In the genomic region with DNA sequence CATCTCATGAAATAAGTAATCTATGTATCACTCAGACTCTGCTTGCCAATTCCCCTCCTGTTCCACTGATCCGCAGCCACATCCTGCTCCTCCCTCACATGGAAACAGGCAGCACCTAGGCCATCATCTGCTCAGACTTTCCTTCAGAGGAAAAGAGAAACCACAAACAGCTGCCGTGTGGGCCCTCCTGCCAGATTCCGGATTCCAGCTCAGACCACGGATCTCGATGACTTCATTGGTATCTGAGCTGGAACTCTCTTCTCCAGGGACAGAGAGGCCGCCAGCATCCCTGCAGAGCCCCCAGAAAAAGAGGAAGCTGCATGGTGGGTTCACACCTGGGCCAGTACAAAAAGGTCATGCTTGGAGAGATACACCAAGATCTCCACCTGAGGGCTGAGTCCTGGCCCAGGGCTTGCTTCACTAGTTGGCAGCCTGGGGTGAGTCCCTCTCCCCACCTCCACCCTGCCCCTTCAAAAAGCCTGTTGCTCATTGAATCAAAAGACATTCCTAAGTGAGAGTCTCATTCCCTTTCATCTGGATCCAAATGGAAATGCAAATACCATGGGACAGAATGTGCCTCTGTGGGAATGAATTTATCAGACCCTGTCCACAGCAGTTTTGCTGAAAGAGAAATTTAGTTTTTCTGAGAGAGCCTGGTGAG, we compare ENCODE assay signal across 8 cellular contexts. TPM values are rescaled to one million over a fixed set of nuclear protein-coding genes. Genes with fewer than 3 reads are reported as not detected.
DNase-seq lines count a peak whose midpoint lies in the region; ATAC-seq and TF ChIP-seq lines count a peak whose summit lies in the region.

No MANE protein-coding gene starts in this region.

- in situ Hi-C loops in astrocyte of the spinal cord (cut with HindIII; ENCODE audit: low sequenced_read_pairs) = no loop called here

- H3K27me3 ChIP-seq in PC-3 (ENCODE audit: low read length) = no peaks in the 10 kb centered on the region
- no peaks in the 10 kb centered on the region for H3K27me3 ChIP-seq in CD8-positive, alpha-beta memory T cell (ENCODE audit: insufficient read depth, low read length, poor library complexity, severe bottlenecking)

- ATAC-seq in PC-3 (peak; percentile 88), omental fat pad (ENCODE audit: low FRiP score) (peak; percentile 69), GM18870 (IDR thresholded peaks at IDR 0.05; ENCODE audit: unreplicated experiment) (no peak), GM18858 (IDR thresholded peaks at IDR 0.05; ENCODE audit: unreplicated experiment) (no peak)

- peak overlapping the region; percentile 66 for H3K4me2 ChIP-seq in PC-3 (ENCODE audit: low read length)

- POLR2A ChIA-PET in PC-3 (lab: Charles Lee; ENCODE audit: unreplicated experiment) = interaction anchor here (1.0 to 1.4 kb wide), 2 partner anchors 11 to 13 kb away, joined by 4 to 8 read pairs; no protein-coding TSS in a partner anchor
- POLR2A ChIA-PET in CD8-positive, alpha-beta memory T cell (lab: Charles Lee) = interaction anchor here (0.5 kb wide), 1 partner anchor 341 kb away, joined by 6 read pairs; no protein-coding TSS in a partner anchor

- H3K4me1 ChIP-seq in PC-3 (ENCODE audit: insufficient read depth, low read length) = peaks cover 59% of the 10 kb centered on the region
- peaks cover 13% of the 10 kb centered on the region for H3K4me1 ChIP-seq in CD8-positive, alpha-beta memory T cell (ENCODE audit: insufficient read depth, low read length)

- H3K27ac ChIP-seq in PC-3 (ENCODE audit: low read length) = peak overlapping the region; percentile 97
- no peak overlapping the region for H3K27ac ChIP-seq in CD8-positive, alpha-beta memory T cell (ENCODE audit: low read depth, low read length)

- H3K36me3 ChIP-seq in PC-3 (ENCODE audit: low read depth, low read length) = no peaks in the 10 kb centered on the region
- H3K36me3 ChIP-seq in CD8-positive, alpha-beta memory T cell (ENCODE audit: insufficient read depth, low read length) = no peaks in the 10 kb centered on the region

- H3K4me3 ChIP-seq in PC-3 (ENCODE audit: low read length) = peak overlapping the region; percentile 22; the same call in 1 of the 2 replicates
- no peak overlapping the region for H3K4me3 ChIP-seq in astrocyte of the spinal cord (ENCODE audit: low read depth, low read length)
- no peak overlapping the region for H3K4me3 ChIP-seq in CD8-positive, alpha-beta memory T cell (ENCODE audit: low read length)

- no peak overlapping the region for H2AFZ ChIP-seq in PC-3 (ENCODE audit: low read length)

- H3K4me1 Mint-ChIP-seq in CD8-positive, alpha-beta memory T cell = peaks cover 1 to 8% (median 2%) of the 10 kb centered on the region in 3 donors

- no peaks in the 10 kb centered on the region for H3K79me2 ChIP-seq in PC-3 (ENCODE audit: low read length)

- no peaks in the 10 kb centered on the region for H4K20me1 ChIP-seq in PC-3 (ENCODE audit: low read length)

- TF ChIP-seq CTCF in PC-3 (conservative IDR thresholded peaks at IDR 0.05; ENCODE audit: low read depth, low read length) = no peak
- TF ChIP-seq CTCF in astrocyte of the spinal cord (IDR thresholded peaks at IDR 0.05; ENCODE audit: low read depth, low read length) = no peak
- no peak for TF ChIP-seq CTCF in omental fat pad (IDR thresholded peaks at IDR 0.05)

- no peaks in the 10 kb centered on the region for H3K9me3 Mint-ChIP-seq in CD8-positive, alpha-beta memory T cell

- DNase-seq in activated T-cell treated with anti-CD3 and anti-CD28 coated beads for 48 hours (ENCODE audit: low read depth) (peak; percentile 22), activated T-cell treated with anti-CD3 and anti-CD28 coated beads for 4 hours (no peak), PC-3 (peak; percentile 99), astrocyte of the spinal cord (ENCODE audit: low read depth, low spot score) (peak; percentile 99), omental fat pad (ENCODE audit: low spot score) (no peak)
- no peak for DNase-seq in CD8-positive, alpha-beta memory T cell

- intact Hi-C loops in PC-3 (cut with micrococcal nuclease) = loop anchor here (1.0 to 10.0 kb wide), 2 partner anchors 11 to 459 kb away; no protein-coding TSS in a partner anchor

- CTCF ChIA-PET in PC-3 (lab: Charles Lee) = interaction anchor here (0.6 to 1.3 kb wide), 6 partner anchors 9 to 176 kb away, joined by 3 to 7 read pairs (median 3); no protein-coding TSS in a partner anchor
- CTCF ChIA-PET in CD8-positive, alpha-beta memory T cell (lab: Charles Lee) = interaction anchor here (0.9 to 1.1 kb wide), 2 partner anchors 9 to 131 kb away, joined by 3 to 5 read pairs; no protein-coding TSS in a partner anchor

- BruUV-seq in PC-3 (replicated peaks; lab: Mats Ljungman, UMichigan) = no TSS peak

- peak overlapping the region; percentile 79 for H3K9ac ChIP-seq in PC-3 (ENCODE audit: low read length)

- H3F3A ChIP-seq in PC-3 (ENCODE audit: low read length, unreplicated experiment) = peaks cover 17% of the 10 kb centered on the region

- H3K27ac Mint-ChIP-seq in CD8-positive, alpha-beta memory T cell = peak overlapping the region in 1 of 8 donors; percentile 9

- H3K9me2 ChIP-seq in PC-3 (replicated peaks; ENCODE audit: low read length) = no peaks in the 10 kb centered on the region

- no peaks in the 10 kb centered on the region for H3K36me3 Mint-ChIP-seq in CD8-positive, alpha-beta memory T cell

- peaks cover 0 to 4% of the 10 kb centered on the region in 2 donors for H3K27me3 Mint-ChIP-seq in CD8-positive, alpha-beta memory T cell

- H3K4me3 Mint-ChIP-seq in CD8-positive, alpha-beta memory T cell = no peak overlapping the region

- no peaks in the 10 kb centered on the region for H3K9me3 ChIP-seq in PC-3 (ENCODE audit: low read length)
- H3K9me3 ChIP-seq in CD8-positive, alpha-beta memory T cell (ENCODE audit: low read length) = no peaks in the 10 kb centered on the region

RNA-seq across cellular contexts. Expression of gene HOXB1, which starts 47.2 kb away (rescaled TPM):
- total RNA-seq in PC-3 (2014; rRNA removed) (not detected in 2 replicates), omental fat pad (not detected)
- not detected for total RNA-seq in CD8-positive, alpha-beta memory T cell
- polyA plus RNA-seq in CD8-positive, alpha-beta memory T cell = not detected

RNA-seq across cellular contexts. Expression of gene SKAP1, which starts 53.6 kb away (rescaled TPM):
- total RNA-seq in PC-3 (2014; rRNA removed) (not detected in 2 replicates), omental fat pad (1 to 10 TPM in 2 of 4 donors, under 1 TPM in 1, not detected in 1; 0.93 to 1.9 (median 1.1) TPM)
- 10 to 100 TPM; 50.5 to 56.0 TPM for total RNA-seq in CD8-positive, alpha-beta memory T cell
- polyA plus RNA-seq in CD8-positive, alpha-beta memory T cell = 264 TPM

Comparison
In these comparisons a context has a peak if more than half of its experiments do, and no peak if none do; other contexts are left out.
1. DNase-seq: peak in activated T-cell treated with anti-CD3 and anti-CD28 coated beads for 48 hours (single experiment), PC-3 (single experiment) and astrocyte of the spinal cord (single experiment); none in activated T-cell treated with anti-CD3 and anti-CD28 coated beads for 4 hours (single experiment), omental fat pad (single experiment) and CD8-positive, alpha-beta memory T cell (0 of 5).
2. ATAC-seq: peak in PC-3 (single experiment) and omental fat pad (single experiment); none in GM18870 (single experiment) and GM18858 (single experiment).
3. RNA of gene SKAP1, which starts 53.6 kb away (total RNA-seq): 50.5 to 56.0 TPM in CD8-positive, alpha-beta memory T cell; 0.93 to 1.9 TPM in omental fat pad and not detected in PC-3; every median in the first group is over 10 times any median in the second.